ENCODE assay signal across 1 cellular context in the genomic region with DNA sequence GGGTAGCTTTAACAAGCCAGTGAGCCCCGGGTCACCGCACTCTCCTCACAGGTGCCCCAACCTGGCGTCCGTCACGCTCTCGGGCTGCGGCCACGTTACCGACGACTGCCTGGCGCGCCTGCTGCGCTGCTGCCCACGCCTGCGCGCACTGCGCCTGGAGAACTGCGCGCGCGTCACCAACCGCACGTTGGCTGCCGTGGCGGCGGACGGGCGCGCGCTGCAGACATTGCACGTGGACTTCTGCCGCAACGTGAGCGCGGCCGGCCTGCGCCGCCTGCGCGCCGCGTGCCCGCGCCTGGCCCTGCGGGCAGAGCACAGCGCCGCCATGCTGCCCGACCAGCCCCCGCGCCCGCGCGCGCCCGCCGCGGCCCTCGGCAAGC.
TF ChIP-seq lines count a peak whose summit lies in the region.

No MANE protein-coding gene starts in this region.

TF ChIP-seq in HepG2, 621 proteins besides CTCF, POLR2A, EP300 and RAD21 (continued from another document and continues in another):
- TF ChIP-seq, protein P1, sequence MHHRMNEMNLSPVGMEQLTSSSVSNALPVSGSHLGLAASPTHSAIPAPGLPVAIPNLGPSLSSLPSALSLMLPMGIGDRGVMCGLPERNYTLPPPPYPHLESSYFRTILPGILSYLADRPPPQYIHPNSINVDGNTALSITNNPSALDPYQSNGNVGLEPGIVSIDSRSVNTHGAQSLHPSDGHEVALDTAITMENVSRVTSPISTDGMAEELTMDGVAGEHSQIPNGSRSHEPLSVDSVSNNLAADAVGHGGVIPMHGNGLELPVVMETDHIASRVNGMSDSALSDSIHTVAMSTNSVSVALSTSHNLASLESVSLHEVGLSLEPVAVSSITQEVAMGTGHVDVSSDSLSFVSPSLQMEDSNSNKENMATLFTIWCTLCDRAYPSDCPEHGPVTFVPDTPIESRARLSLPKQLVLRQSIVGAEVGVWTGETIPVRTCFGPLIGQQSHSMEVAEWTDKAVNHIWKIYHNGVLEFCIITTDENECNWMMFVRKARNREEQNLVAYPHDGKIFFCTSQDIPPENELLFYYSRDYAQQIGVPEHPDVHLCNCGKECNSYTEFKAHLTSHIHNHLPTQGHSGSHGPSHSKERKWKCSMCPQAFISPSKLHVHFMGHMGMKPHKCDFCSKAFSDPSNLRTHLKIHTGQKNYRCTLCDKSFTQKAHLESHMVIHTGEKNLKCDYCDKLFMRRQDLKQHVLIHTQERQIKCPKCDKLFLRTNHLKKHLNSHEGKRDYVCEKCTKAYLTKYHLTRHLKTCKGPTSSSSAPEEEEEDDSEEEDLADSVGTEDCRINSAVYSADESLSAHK (CRISPR knock-in tag; IDR thresholded peaks at IDR 0.05; ENCODE audit: borderline replicate concordance): 0 out of 2 replicates have a peak, but pooled peaks have one; percentile 34
- peak; percentile 73 for TF ChIP-seq ZFX (CRISPR knock-in tag; IDR thresholded peaks at IDR 0.05; ENCODE audit: low read depth)
- peak; percentile 14; the same call in 1 of the 2 replicates for TF ChIP-seq ZNF430 (CRISPR knock-in tag; IDR thresholded peaks at IDR 0.05)
- TF ChIP-seq TCF7 (IDR thresholded peaks at IDR 0.05; ENCODE audit: low read depth): no peak
- TF ChIP-seq, protein P2, sequence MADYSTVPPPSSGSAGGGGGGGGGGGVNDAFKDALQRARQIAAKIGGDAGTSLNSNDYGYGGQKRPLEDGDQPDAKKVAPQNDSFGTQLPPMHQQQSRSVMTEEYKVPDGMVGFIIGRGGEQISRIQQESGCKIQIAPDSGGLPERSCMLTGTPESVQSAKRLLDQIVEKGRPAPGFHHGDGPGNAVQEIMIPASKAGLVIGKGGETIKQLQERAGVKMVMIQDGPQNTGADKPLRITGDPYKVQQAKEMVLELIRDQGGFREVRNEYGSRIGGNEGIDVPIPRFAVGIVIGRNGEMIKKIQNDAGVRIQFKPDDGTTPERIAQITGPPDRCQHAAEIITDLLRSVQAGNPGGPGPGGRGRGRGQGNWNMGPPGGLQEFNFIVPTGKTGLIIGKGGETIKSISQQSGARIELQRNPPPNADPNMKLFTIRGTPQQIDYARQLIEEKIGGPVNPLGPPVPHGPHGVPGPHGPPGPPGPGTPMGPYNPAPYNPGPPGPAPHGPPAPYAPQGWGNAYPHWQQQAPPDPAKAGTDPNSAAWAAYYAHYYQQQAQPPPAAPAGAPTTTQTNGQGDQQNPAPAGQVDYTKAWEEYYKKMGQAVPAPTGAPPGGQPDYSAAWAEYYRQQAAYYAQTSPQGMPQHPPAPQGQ (CRISPR knock-in tag; IDR thresholded peaks at IDR 0.05; ENCODE audit: borderline replicate concordance): no peak
- peak; percentile 14; the same call in 1 of the 2 replicates for TF ChIP-seq NFYB (CRISPR knock-in tag; IDR thresholded peaks at IDR 0.05)
- no peak for TF ChIP-seq ZFP1 (CRISPR knock-in tag; IDR thresholded peaks at IDR 0.05)
- TF ChIP-seq GATAD2A (CRISPR knock-in tag; IDR thresholded peaks at IDR 0.05): no peak; the same call in 1 of the 2 replicates
- TF ChIP-seq ZNF558 (CRISPR knock-in tag; IDR thresholded peaks at IDR 0.05; ENCODE audit: borderline replicate concordance): peak; percentile 40; the same call in 1 of the 2 replicates
- no peak for TF ChIP-seq ZNF720 (CRISPR knock-in tag; IDR thresholded peaks at IDR 0.05)
- TF ChIP-seq, protein P3, sequence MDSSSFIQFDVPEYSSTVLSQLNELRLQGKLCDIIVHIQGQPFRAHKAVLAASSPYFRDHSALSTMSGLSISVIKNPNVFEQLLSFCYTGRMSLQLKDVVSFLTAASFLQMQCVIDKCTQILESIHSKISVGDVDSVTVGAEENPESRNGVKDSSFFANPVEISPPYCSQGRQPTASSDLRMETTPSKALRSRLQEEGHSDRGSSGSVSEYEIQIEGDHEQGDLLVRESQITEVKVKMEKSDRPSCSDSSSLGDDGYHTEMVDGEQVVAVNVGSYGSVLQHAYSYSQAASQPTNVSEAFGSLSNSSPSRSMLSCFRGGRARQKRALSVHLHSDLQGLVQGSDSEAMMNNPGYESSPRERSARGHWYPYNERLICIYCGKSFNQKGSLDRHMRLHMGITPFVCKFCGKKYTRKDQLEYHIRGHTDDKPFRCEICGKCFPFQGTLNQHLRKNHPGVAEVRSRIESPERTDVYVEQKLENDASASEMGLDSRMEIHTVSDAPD (CRISPR knock-in tag; IDR thresholded peaks at IDR 0.05): no peak
- peak; percentile 91; the same call in 1 of the 2 replicates for TF ChIP-seq HOXA3 (CRISPR knock-in tag; IDR thresholded peaks at IDR 0.05)
- TF ChIP-seq ZNF446 (CRISPR knock-in tag; IDR thresholded peaks at IDR 0.05): no peak; the same call in 1 of the 2 replicates
- no peak for TF ChIP-seq ZNF777 (CRISPR knock-in tag; IDR thresholded peaks at IDR 0.05)
- TF ChIP-seq, protein P4, sequence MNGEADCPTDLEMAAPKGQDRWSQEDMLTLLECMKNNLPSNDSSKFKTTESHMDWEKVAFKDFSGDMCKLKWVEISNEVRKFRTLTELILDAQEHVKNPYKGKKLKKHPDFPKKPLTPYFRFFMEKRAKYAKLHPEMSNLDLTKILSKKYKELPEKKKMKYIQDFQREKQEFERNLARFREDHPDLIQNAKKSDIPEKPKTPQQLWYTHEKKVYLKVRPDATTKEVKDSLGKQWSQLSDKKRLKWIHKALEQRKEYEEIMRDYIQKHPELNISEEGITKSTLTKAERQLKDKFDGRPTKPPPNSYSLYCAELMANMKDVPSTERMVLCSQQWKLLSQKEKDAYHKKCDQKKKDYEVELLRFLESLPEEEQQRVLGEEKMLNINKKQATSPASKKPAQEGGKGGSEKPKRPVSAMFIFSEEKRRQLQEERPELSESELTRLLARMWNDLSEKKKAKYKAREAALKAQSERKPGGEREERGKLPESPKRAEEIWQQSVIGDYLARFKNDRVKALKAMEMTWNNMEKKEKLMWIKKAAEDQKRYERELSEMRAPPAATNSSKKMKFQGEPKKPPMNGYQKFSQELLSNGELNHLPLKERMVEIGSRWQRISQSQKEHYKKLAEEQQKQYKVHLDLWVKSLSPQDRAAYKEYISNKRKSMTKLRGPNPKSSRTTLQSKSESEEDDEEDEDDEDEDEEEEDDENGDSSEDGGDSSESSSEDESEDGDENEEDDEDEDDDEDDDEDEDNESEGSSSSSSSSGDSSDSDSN (CRISPR knock-in tag; IDR thresholded peaks at IDR 0.05): 0 out of 2 replicates have a peak, but pooled peaks have one; percentile 33
- TF ChIP-seq NR2F2 (IDR thresholded peaks at IDR 0.05; ENCODE audit: borderline replicate concordance, low read depth): no peak
- TF ChIP-seq BORCS8-MEF2B (CRISPR knock-in tag; IDR thresholded peaks at IDR 0.05): peak; percentile 62
- no peak for TF ChIP-seq ZNF333 (CRISPR knock-in tag; IDR thresholded peaks at IDR 0.05; ENCODE audit: borderline replicate concordance)
- TF ChIP-seq, protein P5, sequence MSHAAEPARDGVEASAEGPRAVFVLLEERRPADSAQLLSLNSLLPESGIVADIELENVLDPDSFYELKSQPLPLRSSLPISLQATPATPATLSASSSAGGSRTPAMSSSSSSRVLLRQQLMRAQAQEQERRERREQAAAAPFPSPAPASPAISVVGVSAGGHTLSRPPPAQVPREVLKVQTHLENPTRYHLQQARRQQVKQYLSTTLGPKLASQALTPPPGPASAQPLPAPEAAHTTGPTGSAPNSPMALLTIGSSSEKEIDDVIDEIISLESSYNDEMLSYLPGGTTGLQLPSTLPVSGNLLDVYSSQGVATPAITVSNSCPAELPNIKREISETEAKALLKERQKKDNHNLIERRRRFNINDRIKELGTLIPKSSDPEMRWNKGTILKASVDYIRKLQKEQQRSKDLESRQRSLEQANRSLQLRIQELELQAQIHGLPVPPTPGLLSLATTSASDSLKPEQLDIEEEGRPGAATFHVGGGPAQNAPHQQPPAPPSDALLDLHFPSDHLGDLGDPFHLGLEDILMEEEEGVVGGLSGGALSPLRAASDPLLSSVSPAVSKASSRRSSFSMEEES (CRISPR knock-in tag; IDR thresholded peaks at IDR 0.05): peak; percentile 28; the same call in 1 of the 2 replicates
- TF ChIP-seq HDAC2 (CRISPR knock-in tag; IDR thresholded peaks at IDR 0.05): peak; percentile 23; the same call in 1 of the 2 replicates
- peak; percentile 84; the same call in 1 of the 2 replicates for TF ChIP-seq ZNF235 (CRISPR knock-in tag; IDR thresholded peaks at IDR 0.05; ENCODE audit: borderline replicate concordance)
- peak; percentile 51; the same call in 1 of the 2 replicates for TF ChIP-seq JUNB (CRISPR knock-in tag; IDR thresholded peaks at IDR 0.05; ENCODE audit: borderline replicate concordance)
- no peak for TF ChIP-seq POGZ (CRISPR knock-in tag; IDR thresholded peaks at IDR 0.05)
- TF ChIP-seq, protein P6, sequence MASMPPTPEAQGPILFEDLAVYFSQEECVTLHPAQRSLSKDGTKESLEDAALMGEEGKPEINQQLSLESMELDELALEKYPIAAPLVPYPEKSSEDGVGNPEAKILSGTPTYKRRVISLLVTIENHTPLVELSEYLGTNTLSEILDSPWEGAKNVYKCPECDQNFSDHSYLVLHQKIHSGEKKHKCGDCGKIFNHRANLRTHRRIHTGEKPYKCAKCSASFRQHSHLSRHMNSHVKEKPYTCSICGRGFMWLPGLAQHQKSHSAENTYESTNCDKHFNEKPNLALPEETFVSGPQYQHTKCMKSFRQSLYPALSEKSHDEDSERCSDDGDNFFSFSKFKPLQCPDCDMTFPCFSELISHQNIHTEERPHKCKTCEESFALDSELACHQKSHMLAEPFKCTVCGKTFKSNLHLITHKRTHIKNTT (CRISPR knock-in tag; IDR thresholded peaks at IDR 0.05): no peak
- TF ChIP-seq, protein P7, sequence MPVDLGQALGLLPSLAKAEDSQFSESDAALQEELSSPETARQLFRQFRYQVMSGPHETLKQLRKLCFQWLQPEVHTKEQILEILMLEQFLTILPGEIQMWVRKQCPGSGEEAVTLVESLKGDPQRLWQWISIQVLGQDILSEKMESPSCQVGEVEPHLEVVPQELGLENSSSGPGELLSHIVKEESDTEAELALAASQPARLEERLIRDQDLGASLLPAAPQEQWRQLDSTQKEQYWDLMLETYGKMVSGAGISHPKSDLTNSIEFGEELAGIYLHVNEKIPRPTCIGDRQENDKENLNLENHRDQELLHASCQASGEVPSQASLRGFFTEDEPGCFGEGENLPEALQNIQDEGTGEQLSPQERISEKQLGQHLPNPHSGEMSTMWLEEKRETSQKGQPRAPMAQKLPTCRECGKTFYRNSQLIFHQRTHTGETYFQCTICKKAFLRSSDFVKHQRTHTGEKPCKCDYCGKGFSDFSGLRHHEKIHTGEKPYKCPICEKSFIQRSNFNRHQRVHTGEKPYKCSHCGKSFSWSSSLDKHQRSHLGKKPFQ (CRISPR knock-in tag; IDR thresholded peaks at IDR 0.05; ENCODE audit: insufficient replicate concordance): peak; percentile 66
- TF ChIP-seq ZKSCAN8 (CRISPR knock-in tag; IDR thresholded peaks at IDR 0.05; ENCODE audit: borderline replicate concordance): no peak
- no peak for TF ChIP-seq GTF3A (CRISPR knock-in tag; conservative IDR thresholded peaks at IDR 0.05)
- TF ChIP-seq PHF8 (CRISPR knock-in tag; IDR thresholded peaks at IDR 0.05): peak; percentile 80
- TF ChIP-seq MXD4 (CRISPR knock-in tag; IDR thresholded peaks at IDR 0.05): peak; percentile 84; the same call in 1 of the 2 replicates
- peak; percentile 87; the same call in 1 of the 2 replicates for TF ChIP-seq YEATS4 (CRISPR knock-in tag; IDR thresholded peaks at IDR 0.05; ENCODE audit: borderline replicate concordance)
- TF ChIP-seq SAFB2 (CRISPR knock-in tag; IDR thresholded peaks at IDR 0.05; ENCODE audit: borderline replicate concordance, low read depth): peak; percentile 96
- TF ChIP-seq, protein P8, sequence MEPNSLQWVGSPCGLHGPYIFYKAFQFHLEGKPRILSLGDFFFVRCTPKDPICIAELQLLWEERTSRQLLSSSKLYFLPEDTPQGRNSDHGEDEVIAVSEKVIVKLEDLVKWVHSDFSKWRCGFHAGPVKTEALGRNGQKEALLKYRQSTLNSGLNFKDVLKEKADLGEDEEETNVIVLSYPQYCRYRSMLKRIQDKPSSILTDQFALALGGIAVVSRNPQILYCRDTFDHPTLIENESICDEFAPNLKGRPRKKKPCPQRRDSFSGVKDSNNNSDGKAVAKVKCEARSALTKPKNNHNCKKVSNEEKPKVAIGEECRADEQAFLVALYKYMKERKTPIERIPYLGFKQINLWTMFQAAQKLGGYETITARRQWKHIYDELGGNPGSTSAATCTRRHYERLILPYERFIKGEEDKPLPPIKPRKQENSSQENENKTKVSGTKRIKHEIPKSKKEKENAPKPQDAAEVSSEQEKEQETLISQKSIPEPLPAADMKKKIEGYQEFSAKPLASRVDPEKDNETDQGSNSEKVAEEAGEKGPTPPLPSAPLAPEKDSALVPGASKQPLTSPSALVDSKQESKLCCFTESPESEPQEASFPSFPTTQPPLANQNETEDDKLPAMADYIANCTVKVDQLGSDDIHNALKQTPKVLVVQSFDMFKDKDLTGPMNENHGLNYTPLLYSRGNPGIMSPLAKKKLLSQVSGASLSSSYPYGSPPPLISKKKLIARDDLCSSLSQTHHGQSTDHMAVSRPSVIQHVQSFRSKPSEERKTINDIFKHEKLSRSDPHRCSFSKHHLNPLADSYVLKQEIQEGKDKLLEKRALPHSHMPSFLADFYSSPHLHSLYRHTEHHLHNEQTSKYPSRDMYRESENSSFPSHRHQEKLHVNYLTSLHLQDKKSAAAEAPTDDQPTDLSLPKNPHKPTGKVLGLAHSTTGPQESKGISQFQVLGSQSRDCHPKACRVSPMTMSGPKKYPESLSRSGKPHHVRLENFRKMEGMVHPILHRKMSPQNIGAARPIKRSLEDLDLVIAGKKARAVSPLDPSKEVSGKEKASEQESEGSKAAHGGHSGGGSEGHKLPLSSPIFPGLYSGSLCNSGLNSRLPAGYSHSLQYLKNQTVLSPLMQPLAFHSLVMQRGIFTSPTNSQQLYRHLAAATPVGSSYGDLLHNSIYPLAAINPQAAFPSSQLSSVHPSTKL (CRISPR knock-in tag; IDR thresholded peaks at IDR 0.05): peak; percentile 53; the same call in 1 of the 2 replicates
- TF ChIP-seq BHLHE40 (IDR thresholded peaks at IDR 0.05; ENCODE audit: low read length): peak; percentile 84
- TF ChIP-seq FOSL2 (CRISPR knock-in tag; IDR thresholded peaks at IDR 0.05): 0 out of 2 replicates have a peak, but pooled peaks have one; percentile 19
- no peak for TF ChIP-seq SMAD9 (CRISPR knock-in tag; IDR thresholded peaks at IDR 0.05)
- TF ChIP-seq FOXO1 (CRISPR knock-in tag; IDR thresholded peaks at IDR 0.05): peak; percentile 55; the same call in 1 of the 2 replicates
- peak; percentile 73; the same call in 1 of the 2 replicates for TF ChIP-seq ZNF564 (CRISPR knock-in tag; IDR thresholded peaks at IDR 0.05)
- TF ChIP-seq ZNF121 (CRISPR knock-in tag; IDR thresholded peaks at IDR 0.05): peak; percentile 55; the same call in 1 of the 2 replicates
- no peak for TF ChIP-seq ZNF496 (CRISPR knock-in tag; IDR thresholded peaks at IDR 0.05; ENCODE audit: insufficient replicate concordance)
